In genomic region chr11:122676638-122677037, GRCh38 we compare ENCODE assay signal across 18 cellular contexts. TPM values are rescaled to one million over a fixed set of nuclear protein-coding genes. Genes with fewer than 3 reads are reported as not detected.
DNase-seq lines count a peak whose midpoint lies in the region; ATAC-seq, FAIRE-seq and TF ChIP-seq lines count a peak whose summit lies in the region.
"Had no signal": no experiment of that assay in that cellular context is flagged by ENCODE, and none has a peak within 500 bp of the region (broad histone marks: within the 10 kb centered on the region; RNA-seq: fewer than 3 reads in every experiment).

No MANE protein-coding gene starts in this region.

- H3K27me3 Mint-ChIP-seq in CD8-positive, alpha-beta T cell (ENCODE audit: low read depth) = no peaks in the 10 kb centered on the region
- no peaks in the 10 kb centered on the region for H3K27me3 Mint-ChIP-seq in activated CD8-positive, alpha-beta T cell treated with anti-CD3 and anti-CD28 coated beads for 36 hours

- in situ Hi-C loops in KBM-7 (cut with MboI; ENCODE audit: low pct_unique_long_range_greater_than_20kb, low sequenced_read_pairs) = no loop called here

- TF ChIP-seq EP300 in A549 (IDR thresholded peaks at IDR 0.05) = no peak

- TF ChIP-seq POLR2A in A549 (IDR thresholded peaks at IDR 0.05; ENCODE audit: low read length) = no peak

- H3K27me3 ChIP-seq in CD8-positive, alpha-beta T cell (ENCODE audit: insufficient read depth, low read length) = no peaks in the 10 kb centered on the region
- H3K27me3 ChIP-seq in foreskin keratinocyte = no peaks in the 10 kb centered on the region
- H3K27me3 ChIP-seq: MG63, ovary, testis had no signal

- no peaks in the 10 kb centered on the region for H3K36me3 ChIP-seq in CD8-positive, alpha-beta T cell (ENCODE audit: insufficient read depth, low read length)
- H3K36me3 ChIP-seq: BE2C, gastrocnemius medialis, ovary had no signal

- ATAC-seq in A549 (peak in 1 of 2 experiments; percentile 17; a peak in 2 of 6 replicates), foreskin keratinocyte (peak; percentile 87), HG03439 (IDR thresholded peaks at IDR 0.05; ENCODE audit: unreplicated experiment) (no peak), HG03196 (IDR thresholded peaks at IDR 0.05; ENCODE audit: unreplicated experiment) (no peak)
- ATAC-seq in CD8-positive, alpha-beta T cell = no peak
- peak; percentile 43 for ATAC-seq in activated CD8-positive, alpha-beta T cell treated with anti-CD3 and anti-CD28 coated beads for 36 hours
- ATAC-seq: gastrocnemius medialis had no signal

- no peaks in the 10 kb centered on the region for H3K9me3 ChIP-seq in A549
- no peaks in the 10 kb centered on the region for H3K9me3 ChIP-seq in CD8-positive, alpha-beta T cell (ENCODE audit: low read length)
- H3K9me3 ChIP-seq: BE2C, gastrocnemius medialis, MG63, ovary, testis had no signal

- peak overlapping the region; percentile 80 for H3K27ac Mint-ChIP-seq in CD8-positive, alpha-beta T cell
- H3K27ac Mint-ChIP-seq in activated CD8-positive, alpha-beta T cell treated with anti-CD3 and anti-CD28 coated beads for 36 hours = peak overlapping the region; percentile 74
- H3K27ac Mint-ChIP-seq: mesothelial cell of epicardium had no signal

- TF ChIP-seq RAD21 in A549 (conservative IDR thresholded peaks at IDR 0.05 in 1 of 2, IDR thresholded peaks at IDR 0.05 in 1 of 2) = no peak

- no peak for TF ChIP-seq CTCF in A549 (IDR thresholded peaks at IDR 0.05)
- no peak for TF ChIP-seq CTCF in CD8-positive, alpha-beta T cell (IDR thresholded peaks at IDR 0.05)
- TF ChIP-seq CTCF in activated CD8-positive, alpha-beta T cell treated with anti-CD3 and anti-CD28 coated beads for 36 hours (IDR thresholded peaks at IDR 0.05) = no peak
- TF ChIP-seq CTCF in foreskin keratinocyte (conservative IDR thresholded peaks at IDR 0.05) = no peak

- DNase-seq in A549 (ENCODE audit: low read depth in 1 of 2, low spot score in 1 of 2) (peak; percentile 25 to 34), foreskin keratinocyte (peak; percentile 28 to 56), occipital lobe (lab: John Stamatoyannopoulos, UW) (no peak), KBM-7 (no peak)
- no peak for DNase-seq in CD8-positive, alpha-beta T cell
- peak; percentile 68 for DNase-seq in activated CD8-positive, alpha-beta T cell treated with anti-CD3 and anti-CD28 coated beads for 36 hours
- DNase-seq: BE2C; central memory CD4-positive, alpha-beta T cell; gastrocnemius medialis; MG63; NCI-H2029; NCI-H69; ovary; testis had no signal

- peaks cover 75% of the 10 kb centered on the region for H3K4me1 ChIP-seq in A549
- peaks cover 51% of the 10 kb centered on the region for H3K4me1 ChIP-seq in CD8-positive, alpha-beta T cell (ENCODE audit: insufficient read depth, low read length)
- H3K4me1 ChIP-seq in foreskin keratinocyte = peaks cover 6% of the 10 kb centered on the region
- H3K4me1 ChIP-seq: BE2C, gastrocnemius medialis, testis had no signal

- CTCF ChIA-PET in A549 (lab: Yijun Ruan, JAX) = no interaction called here
- CTCF ChIA-PET in CD8-positive, alpha-beta T cell (lab: Charles Lee) = interaction anchor here (0.9 to 9.3 kb wide), 4 partner anchors 10 to 79 kb away, joined by 3 to 80 read pairs (median 26); partner anchors contain the start of gene UBASH3B
- CTCF ChIA-PET in activated CD8-positive, alpha-beta T cell treated with anti-CD3 and anti-CD28 coated beads for 36 hours (lab: Charles Lee) = interaction anchor here (3.3 to 3.8 kb wide), 2 partner anchors 17 to 20 kb away, joined by 11 to 21 read pairs; no protein-coding TSS in a partner anchor

- 23% methylated on average over 4 of the region's 4 CpGs for WGBS in A549 (ENCODE audit: missing lambda C conversion rate)

- intact Hi-C loops in CD8-positive, alpha-beta T cell (cut with DNase I, micrococcal nuclease) = loop anchor here in 1 of 2 experiments (10.0 kb wide), 1 partner anchor 1382 kb away; the partner anchor contains the start of gene SC5D
- intact Hi-C loops in activated CD8-positive, alpha-beta T cell treated with anti-CD3 and anti-CD28 coated beads for 36 hours (cut with micrococcal nuclease) = no loop called here

- peaks cover 73% of the 10 kb centered on the region for H3K4me1 Mint-ChIP-seq in CD8-positive, alpha-beta T cell (ENCODE audit: low read depth)
- H3K4me1 Mint-ChIP-seq in activated CD8-positive, alpha-beta T cell treated with anti-CD3 and anti-CD28 coated beads for 36 hours (ENCODE audit: low read depth) = peaks cover 56% of the 10 kb centered on the region

- H3K4me3 Mint-ChIP-seq in CD8-positive, alpha-beta T cell = peak overlapping the region; percentile 12
- H3K4me3 Mint-ChIP-seq in activated CD8-positive, alpha-beta T cell treated with anti-CD3 and anti-CD28 coated beads for 36 hours = no peak overlapping the region
- H3K4me3 Mint-ChIP-seq: mesothelial cell of epicardium had no signal

- no peaks in the 10 kb centered on the region for H3K9me3 Mint-ChIP-seq in CD8-positive, alpha-beta T cell
- no peaks in the 10 kb centered on the region for H3K9me3 Mint-ChIP-seq in activated CD8-positive, alpha-beta T cell treated with anti-CD3 and anti-CD28 coated beads for 36 hours
- H3K9me3 Mint-ChIP-seq: mesothelial cell of epicardium had no signal

- peaks cover 16% of the 10 kb centered on the region for H3K36me3 Mint-ChIP-seq in CD8-positive, alpha-beta T cell
- peaks cover 9% of the 10 kb centered on the region for H3K36me3 Mint-ChIP-seq in activated CD8-positive, alpha-beta T cell treated with anti-CD3 and anti-CD28 coated beads for 36 hours (ENCODE audit: low read depth)
- H3K36me3 Mint-ChIP-seq: mesothelial cell of epicardium had no signal

- H3K4me3 ChIP-seq in A549 = no peak overlapping the region
- H3K4me3 ChIP-seq in CD8-positive, alpha-beta T cell (ENCODE audit: low read depth, low read length) = no peak overlapping the region
- H3K4me3 ChIP-seq: gastrocnemius medialis, MG63, ovary, testis had no signal

- FAIRE-seq in A549 (lab: Jason Lieb, UNC) = no peak
- FAIRE-seq: endometrium had no signal

- peak overlapping the region; percentile 65 for H3K4me2 ChIP-seq in A549

- POLR2A ChIA-PET in A549 (lab: Yijun Ruan, JAX) = no interaction called here
- POLR2A ChIA-PET in CD8-positive, alpha-beta T cell (lab: Charles Lee) = interaction anchor here (0.9 to 4.0 kb wide), 3 partner anchors 10 to 19 kb away, joined by 3 to 32 read pairs (median 17); no protein-coding TSS in a partner anchor
- POLR2A ChIA-PET in activated CD8-positive, alpha-beta T cell treated with anti-CD3 and anti-CD28 coated beads for 36 hours (lab: Charles Lee) = no interaction called here

- H3K27ac ChIP-seq in A549 (peak overlapping the region; percentile 60 to 77), foreskin keratinocyte (no peak overlapping the region)
- no peak overlapping the region for H3K27ac ChIP-seq in CD8-positive, alpha-beta T cell (ENCODE audit: low read depth, low read length)
- H3K27ac ChIP-seq: gastrocnemius medialis, ovary, testis had no signal

TF ChIP-seq in A549, 52 proteins besides CTCF, POLR2A, EP300 and RAD21:
- TF ChIP-seq CHD2 (IDR thresholded peaks at IDR 0.05; ENCODE audit: low read length, partially characterized antibody) (no peak), SREBF2 (IDR thresholded peaks at IDR 0.05) (no peak), FOSL2 (IDR thresholded peaks at IDR 0.05) (no peak), FOSL2 (CRISPR knock-in tag; IDR thresholded peaks at IDR 0.05) (0 out of 2 replicates have a peak, but pooled peaks have one; percentile 8), CBX2 (IDR thresholded peaks at IDR 0.05; ENCODE audit: borderline replicate concordance, low read depth) (no peak), JUNB (IDR thresholded peaks at IDR 0.05) (0 out of 2 replicates have a peak, but pooled peaks have one; percentile 24), POLR2AphosphoS2 (conservative IDR thresholded peaks at IDR 0.05; ENCODE audit: low read length) (no peak), KDM1A (IDR thresholded peaks at IDR 0.05; ENCODE audit: low read depth) (no peak), HOXA7 (CRISPR knock-in tag; IDR thresholded peaks at IDR 0.05) (no peak), E2F6 (IDR thresholded peaks at IDR 0.05; ENCODE audit: borderline replicate concordance, low read depth) (no peak)

RNA-seq across cellular contexts. Expression of gene UBASH3B, which starts 21.1 kb away (rescaled TPM):
- polyA plus RNA-seq in A549 (2011; rRNA removed) (43.0 and 52.2 TPM in 2 replicates), A549 (2017; fragmentation: RNase III; extraction: RNeasy Plus Mini Kit Qiagen cat#74134 plus additional on column Dnase treatment) (26.8 to 33.4 TPM (median 32.5 TPM) in 3 replicates), foreskin keratinocyte (6.0 and 6.5 TPM in 2 replicates)
- 22.4 and 29.5 TPM in 2 replicates for polyA plus RNA-seq in A549 (2012; cell fraction: cytosol; rRNA removed)
- 25.3 and 30.1 TPM in 2 replicates for polyA plus RNA-seq in A549 (2012; cell fraction: nucleus; rRNA removed)
- 215 and 227 TPM in 2 replicates for polyA minus RNA-seq in A549 (2011; rRNA and poly(A)+ RNA removed)
- 10 to 100 TPM; 16.7 to 19.3 TPM for total RNA-seq in CD8-positive, alpha-beta T cell
- 10 to 100 TPM; 36.1 to 40.6 TPM for total RNA-seq in activated CD8-positive, alpha-beta T cell treated with anti-CD3 and anti-CD28 coated beads for 36 hours
- total RNA-seq in foreskin keratinocyte (21.8 and 28.3 TPM in 2 replicates), occipital lobe (23.4 TPM)

Comparison
In these comparisons a context has a peak if more than half of its experiments do, and no peak if none do; other contexts are left out.
1. ATAC-seq: peak in activated CD8-positive, alpha-beta T cell treated with anti-CD3 and anti-CD28 coated beads for 36 hours (single experiment) and foreskin keratinocyte (single experiment); none in CD8-positive, alpha-beta T cell (single experiment), HG03439 (single experiment) and HG03196 (single experiment).
2. DNase-seq: peak in A549 (2 of 2), activated CD8-positive, alpha-beta T cell treated with anti-CD3 and anti-CD28 coated beads for 36 hours (single experiment) and foreskin keratinocyte (2 of 2); none in CD8-positive, alpha-beta T cell (0 of 7), occipital lobe (single experiment) and KBM-7 (single experiment).
3. H3K27ac ChIP-seq: peak in A549 (2 of 2); none in CD8-positive, alpha-beta T cell (single experiment) and foreskin keratinocyte (single experiment).